ENCODE assay signal across 24 cellular contexts in genomic region chr2:109175350-109175678, GRCh38. TPM values are rescaled to one million over a fixed set of nuclear protein-coding genes. Genes with fewer than 3 reads are reported as not detected.
DNase-seq lines count a peak whose midpoint lies in the region; ATAC-seq and TF ChIP-seq lines count a peak whose summit lies in the region.
"Had no signal": no experiment of that assay in that cellular context is flagged by ENCODE, and none has a peak within 500 bp of the region (broad histone marks: within the 10 kb centered on the region; RNA-seq: fewer than 3 reads in every experiment).

No MANE protein-coding gene starts in this region.

- ATAC-seq in thoracic aorta (ENCODE audit: insufficient number of reproducible peaks, low FRiP score, low read depth) (no peak), GM18858 (IDR thresholded peaks at IDR 0.05; ENCODE audit: unreplicated experiment) (no peak), HG02678 (IDR thresholded peaks at IDR 0.05; ENCODE audit: unreplicated experiment) (no peak)
- ATAC-seq: activated CD8-positive, alpha-beta T cell treated with anti-CD3 and anti-CD28 coated beads for 36 hours; activated T-helper 17 cell treated with anti-CD3 and anti-CD28 coated beads, Interleukin-2, amount 50 U/mL, for 72 hours; HCT116 had no signal

- DNase-seq in DMS 273 (lab: John Stamatoyannopoulos, UW; ENCODE audit: unreplicated experiment) (peak; percentile 77), DMS 273 treated with DMSO at 0.1 percent for 48 hours (lab: John Stamatoyannopoulos, UW) (no peak), NCI-H446 (lab: John Stamatoyannopoulos, UW) (peak; percentile 6 to 50), coronary artery (ENCODE audit: low spot score) (no peak), thoracic aorta (ENCODE audit: low spot score) (no peak), NCI-H1048 (lab: John Stamatoyannopoulos, UW) (no peak)
- DNase-seq: activated CD8-positive, alpha-beta T cell treated with anti-CD3 and anti-CD28 coated beads for 36 hours; activated naive CD4-positive, alpha-beta T cell treated with anti-CD3 and anti-CD28 coated beads, Interleukin-2, amount 50 U/mL, for 16 hours; amniotic stem cell; COR-L47; effector CD8-positive, alpha-beta T cell; NCI-H2081 treated with DMSO at 0.1 percent for 48 hours; nephron progenitor cell; SIG-M5; stimulated activated naive CD4-positive, alpha-beta T cell; SW 1271 had no signal

- TF ChIP-seq CTCF in coronary artery (IDR thresholded peaks at IDR 0.05) (no peak), thoracic aorta (IDR thresholded peaks at IDR 0.05) (no peak)

- peaks cover 36 to 79% of the 10 kb centered on the region in 2 donors for H3K4me1 ChIP-seq in thoracic aorta (ENCODE audit: control insufficient read depth in 1 of 2, low read depth in 2 of 2)

- no peaks in the 10 kb centered on the region for H3K9me3 ChIP-seq in thoracic aorta
- H3K9me3 ChIP-seq: breast epithelium, suprapubic skin had no signal

- H3K27me3 ChIP-seq in thoracic aorta (replicated peaks; ENCODE audit: insufficient read depth), result no peaks in the 10 kb centered on the region
- H3K27me3 ChIP-seq: BLaER1 treated with 17β-estradiol and CSF1 and Interleukin-3, amounts not matched to agents 10 nM and 100 nM; breast epithelium; suprapubic skin had no signal

- H3K4me3 ChIP-seq in coronary artery, result no peak overlapping the region
- no peak overlapping the region for H3K4me3 ChIP-seq in thoracic aorta
- H3K4me3 ChIP-seq: breast epithelium, suprapubic skin had no signal

- H3K36me3 ChIP-seq in thoracic aorta, result no peaks in the 10 kb centered on the region
- H3K36me3 ChIP-seq: breast epithelium, suprapubic skin had no signal

- H3K27ac ChIP-seq in coronary artery, result peak overlapping the region; percentile 92 to 96
- peak overlapping the region; percentile 90 to 97 for H3K27ac ChIP-seq in thoracic aorta
- H3K27ac ChIP-seq: 22Rv1; BLaER1 treated with 17β-estradiol and CSF1 and Interleukin-3, amounts not matched to agents 10 nM and 100 nM; suprapubic skin had no signal

RNA-seq across cellular contexts. Expression of gene SH3RF3, which starts 46.3 kb away (rescaled TPM):
- total RNA-seq in thoracic aorta, result 10 to 100 TPM; 37.4 to 61.7 TPM

Comparison
In these comparisons a context has a peak if more than half of its experiments do, and no peak if none do; other contexts are left out.
1. DNase-seq: peak in DMS 273 (single experiment) and NCI-H446 (2 of 2); none in DMS 273 treated with DMSO at 0.1 percent for 48 hours (single experiment), coronary artery (single experiment), thoracic aorta (single experiment) and NCI-H1048 (single experiment).